Comparison of ENCODE assay signal across 8 cellular contexts in genomic region chr12:8914033-8914715, GRCh38. TPM values are rescaled to one million over a fixed set of nuclear protein-coding genes. Genes with fewer than 3 reads are reported as not detected.
DNase-seq lines count a peak whose midpoint lies in the region; ATAC-seq lines count a peak whose summit lies in the region.
"Not testable (repeated sequence)": the region's sequence is repeated elsewhere in the genome, so short reads cannot be mapped to it uniquely, and the experiment has no call there.

Gene PHC1 (plus strand): TSS chr12:8914509. CDS start chr12:8917678, 3,169 bp downstream.

- H3K4me1 Mint-ChIP-seq in activated CD4-positive, alpha-beta memory T cell treated with anti-CD3 and anti-CD28 coated beads for 36 hours (ENCODE audit: low read depth): not testable (repeated sequence)

- intact Hi-C loops in activated CD4-positive, alpha-beta memory T cell treated with anti-CD3 and anti-CD28 coated beads for 36 hours (cut with micrococcal nuclease): loop anchor here (1.0 kb wide), 1 partner anchor 35 kb away; the partner anchor contains the start of gene M6PR
- intact Hi-C loops in left colon (cut with DNase I, micrococcal nuclease): not testable (repeated sequence)

- H3K9me3 Mint-ChIP-seq in activated CD4-positive, alpha-beta memory T cell treated with anti-CD3 and anti-CD28 coated beads for 36 hours: not testable (repeated sequence)

- peak; percentile 69 for ATAC-seq in GM19324 (IDR thresholded peaks at IDR 0.05; ENCODE audit: low FRiP score, unreplicated experiment)
- peak; percentile 45 for ATAC-seq in HG03460 (IDR thresholded peaks at IDR 0.05; ENCODE audit: unreplicated experiment)
- ATAC-seq in left colon: peak; percentile 86

- DNase-seq in AG20443 (ENCODE audit: low spot score) (peak; percentile 93), NCI-H526 treated with DMSO at 0.1 percent for 48 hours (lab: John Stamatoyannopoulos, UW) (peak; percentile 68), dedifferentiated amniotic fluid mesenchymal stem cell (ENCODE audit: extremely low spot score) (peak; percentile 67), left colon (peak; percentile 66 to 83)
- DNase-seq in activated CD4-positive, alpha-beta memory T cell treated with anti-CD3 and anti-CD28 coated beads for 36 hours: peak; percentile 83
- DNase-seq in stimulated activated CD4-positive, alpha-beta T cell treated with anti-CD3 and anti-CD28 coated beads, Interleukin-15, amount 100 ng/mL, for 24 hours: peak; percentile 84

- peak within 1 kb of the TSS; percentile 78 for H3K4me3 Mint-ChIP-seq in activated CD4-positive, alpha-beta memory T cell treated with anti-CD3 and anti-CD28 coated beads for 36 hours

- H3K27ac Mint-ChIP-seq in activated CD4-positive, alpha-beta memory T cell treated with anti-CD3 and anti-CD28 coated beads for 36 hours: peak within 1 kb of the TSS; percentile 84

- not testable (repeated sequence) for H3K36me3 Mint-ChIP-seq in activated CD4-positive, alpha-beta memory T cell treated with anti-CD3 and anti-CD28 coated beads for 36 hours

- CTCF ChIA-PET in activated CD4-positive, alpha-beta memory T cell treated with anti-CD3 and anti-CD28 coated beads for 36 hours (lab: Charles Lee): interaction anchor here (0.7 to 2.7 kb wide), 10 partner anchors 24 to 135 kb away, joined by 3 to 16 read pairs (median 5); partner anchors contain the start of gene M6PR

- H3K27me3 Mint-ChIP-seq in activated CD4-positive, alpha-beta memory T cell treated with anti-CD3 and anti-CD28 coated beads for 36 hours: not testable (repeated sequence)

- POLR2A ChIA-PET in activated CD4-positive, alpha-beta memory T cell treated with anti-CD3 and anti-CD28 coated beads for 36 hours (lab: Charles Lee): interaction anchor here (0.9 to 1.7 kb wide), 3 partner anchors 33 to 36 kb away, joined by 3 to 8 read pairs (median 4); partner anchors contain the start of gene M6PR

RNA-seq across cellular contexts. Expression of gene PHC1, which starts in this region (rescaled TPM):
- 10 to 100 TPM; 21.6 to 24.0 TPM for total RNA-seq in activated CD4-positive, alpha-beta memory T cell treated with anti-CD3 and anti-CD28 coated beads for 36 hours
- 1 to 10 TPM; 5.2 to 8.5 TPM for total RNA-seq in left colon

Comparison
In these comparisons a context has a peak if more than half of its experiments do, and no peak if none do; other contexts are left out.
1. Peak in every context shown above with its lines: DNase-seq and ATAC-seq.